Comparison of ENCODE assay signal across 1 cellular context in the genomic region with DNA sequence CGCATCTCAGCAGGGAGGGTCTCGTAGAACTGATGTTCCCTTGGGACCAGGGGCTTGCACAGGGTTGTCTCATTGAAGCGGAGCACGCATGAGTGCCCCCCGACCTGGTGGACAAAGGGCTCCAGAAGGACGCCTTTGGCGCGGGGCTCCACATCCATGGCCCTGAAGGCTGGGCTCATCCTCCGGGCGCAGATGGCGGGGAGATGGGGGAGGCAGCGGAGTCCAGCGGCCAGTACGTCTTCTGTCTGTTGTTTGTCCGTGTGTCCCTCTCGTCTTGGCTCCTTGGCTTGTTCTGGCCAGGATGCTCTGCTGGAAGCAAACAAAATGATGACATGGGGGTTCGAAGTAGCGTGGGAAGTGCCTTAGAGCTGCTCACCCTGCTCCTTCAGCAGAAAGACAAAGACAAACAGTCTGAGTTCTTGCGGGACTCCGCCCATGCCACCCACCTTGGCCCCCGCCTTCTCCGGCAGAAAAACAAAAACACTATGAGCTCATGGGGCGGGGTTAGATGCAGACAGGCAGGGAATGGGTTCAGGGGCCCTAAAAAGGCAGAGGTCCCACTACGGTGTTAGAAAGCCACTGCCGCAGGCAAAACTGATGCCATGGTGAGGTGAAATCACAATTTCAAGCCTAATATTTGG.
TF ChIP-seq lines count a peak whose summit lies in the region.

No MANE protein-coding gene starts in this region.

TF ChIP-seq in HepG2, 621 proteins besides CTCF, POLR2A, EP300 and RAD21:
- TF ChIP-seq GATAD1 (CRISPR knock-in tag; IDR thresholded peaks at IDR 0.05): no peak
- peak; percentile 35; the same call in 1 of the 2 replicates for TF ChIP-seq RBFOX2 (IDR thresholded peaks at IDR 0.05; ENCODE audit: low read depth, low read length)
- TF ChIP-seq TP53 (CRISPR knock-in tag; conservative IDR thresholded peaks at IDR 0.05): no peak
- TF ChIP-seq RBM22 (optimal IDR thresholded peaks at IDR 0.05; ENCODE audit: low read length): peak; percentile 47
- TF ChIP-seq AGO2 (optimal IDR thresholded peaks at IDR 0.05; ENCODE audit: low read depth, low read length): peak; percentile 71
